20 cellular contexts compared by ENCODE assay signal in the genomic region with DNA sequence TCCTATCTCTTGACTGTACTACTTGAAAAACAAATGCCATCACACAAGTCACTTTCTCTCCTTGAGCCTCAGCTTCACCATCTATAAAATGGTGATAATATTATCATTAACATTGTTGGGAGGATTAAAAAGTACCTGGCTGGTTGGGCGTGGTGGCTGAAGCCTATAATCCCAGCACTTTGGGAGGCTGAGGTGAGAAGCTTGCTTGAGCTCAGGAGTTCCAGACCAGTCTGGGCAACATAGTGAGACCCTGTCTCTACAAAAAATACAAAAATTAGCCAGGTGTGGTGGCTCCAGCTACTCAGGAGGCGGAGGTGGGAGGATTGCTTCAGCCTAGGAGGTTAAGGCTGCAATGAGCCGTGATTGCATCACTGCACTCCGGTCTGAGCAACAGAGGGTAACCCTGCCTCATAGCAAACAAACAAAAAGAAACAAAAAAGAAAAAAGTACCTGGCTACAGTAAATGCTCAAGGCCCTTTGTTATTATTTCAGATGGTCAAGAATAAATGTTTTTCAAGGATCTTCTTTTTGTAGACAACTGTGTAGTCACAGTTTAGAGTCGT.
DNase-seq lines count a peak whose midpoint lies in the region; ATAC-seq and TF ChIP-seq lines count a peak whose summit lies in the region.
"Had no signal": no experiment of that assay in that cellular context is flagged by ENCODE, and none has a peak within 500 bp of the region (broad histone marks: within the 10 kb centered on the region; RNA-seq: fewer than 3 reads in every experiment).

No MANE protein-coding gene starts in this region.

- DNase-seq in NK-92 treated with Interleukin-12 subunit alpha and Interleukin-12 subunit beta, amount 100 ng/mL, for 24 hours (lab: John Stamatoyannopoulos, UW) = peak; percentile 61
- no peak for DNase-seq in NK-92 (lab: John Stamatoyannopoulos, UW; ENCODE audit: unreplicated experiment)
- peak; percentile 52 for DNase-seq in amniotic epithelial cell (ENCODE audit: low read depth)
- peak; percentile 82 for DNase-seq in left lobe of liver (ENCODE audit: low spot score)
- DNase-seq in upper lobe of right lung = peak; percentile 75
- no peak for DNase-seq in middle frontal gyrus (ENCODE audit: extremely low spot score, low spot score)
- DNase-seq in anterior cingulate cortex (lab: John Stamatoyannopoulos, UW) = no peak
- DNase-seq in NCI-H1048 (lab: John Stamatoyannopoulos, UW) = no peak
- DNase-seq: activated CD4-positive, alpha-beta T cell treated with anti-CD3 and anti-CD28 coated beads, Interleukin-2, amount 50 U/mL, for 4 hours; activated T-cell treated with anti-CD3 and anti-CD28 coated beads, Interleukin-2, amount 50 U/mL, for 24 hours; caudate nucleus; CD4-positive, alpha-beta memory T cell; hippocampal formation; naive B cell; NCI-H1694 treated with DMSO at 0.1 percent for 48 hours; NCI-H524 treated with DMSO at 0.1 percent for 48 hours; stimulated activated CD4-positive, alpha-beta T cell treated with anti-CD3 and anti-CD28 coated beads, Interleukin-12 subunit alpha, Interleukin-12 subunit beta, amount 100 ng/mL, for 4 hours; stimulated activated naive B cell treated with anti-CD40 and anti-IgM and Interleukin-4, amounts not matched to agents 10 μg/mL and 1 μg/mL and 100 μg/mL, for 72 hours had no signal

- ATAC-seq in left lobe of liver = peak; percentile 65
- ATAC-seq in upper lobe of right lung = peak; percentile 72
- ATAC-seq: activated naive CD4-positive, alpha-beta T cell treated with anti-CD3 and anti-CD28 coated beads, Interleukin-2, amount 50 U/mL, for 72 hours; stimulated activated naive B cell treated with anti-CD40 and anti-IgM and Interleukin-4, amounts not matched to agents 10 μg/mL and 1 μg/mL and 100 μg/mL, for 72 hours had no signal

- peak overlapping the region; percentile 58 for H3K27ac ChIP-seq in upper lobe of right lung
- H3K27ac ChIP-seq: prostate gland had no signal

- H3K4me3 ChIP-seq in upper lobe of right lung = no peak overlapping the region
- H3K4me3 ChIP-seq: prostate gland had no signal

- intact Hi-C loops in upper lobe of right lung (cut with DNase I) = no loop called here

- no peak for TF ChIP-seq CTCF in upper lobe of right lung (IDR thresholded peaks at IDR 0.05)

- H3K36me3 ChIP-seq in upper lobe of right lung = no peaks in the 10 kb centered on the region
- H3K36me3 ChIP-seq: prostate gland had no signal

- H3K9me3 ChIP-seq in upper lobe of right lung = no peaks in the 10 kb centered on the region
- H3K9me3 ChIP-seq: prostate gland had no signal

- peaks cover 16% of the 10 kb centered on the region for H3K4me1 ChIP-seq in upper lobe of right lung

- H3K27me3 ChIP-seq in upper lobe of right lung = no peaks in the 10 kb centered on the region

Comparison
In these comparisons a context has a peak if more than half of its experiments do, and no peak if none do; other contexts are left out.
1. DNase-seq: peak in NK-92 treated with Interleukin-12 subunit alpha and Interleukin-12 subunit beta, amount 100 ng/mL, for 24 hours (single experiment), amniotic epithelial cell (single experiment), left lobe of liver (single experiment) and upper lobe of right lung (single experiment); none in NK-92 (single experiment), middle frontal gyrus (single experiment), anterior cingulate cortex (0 of 58) and NCI-H1048 (single experiment).